In the genomic region with DNA sequence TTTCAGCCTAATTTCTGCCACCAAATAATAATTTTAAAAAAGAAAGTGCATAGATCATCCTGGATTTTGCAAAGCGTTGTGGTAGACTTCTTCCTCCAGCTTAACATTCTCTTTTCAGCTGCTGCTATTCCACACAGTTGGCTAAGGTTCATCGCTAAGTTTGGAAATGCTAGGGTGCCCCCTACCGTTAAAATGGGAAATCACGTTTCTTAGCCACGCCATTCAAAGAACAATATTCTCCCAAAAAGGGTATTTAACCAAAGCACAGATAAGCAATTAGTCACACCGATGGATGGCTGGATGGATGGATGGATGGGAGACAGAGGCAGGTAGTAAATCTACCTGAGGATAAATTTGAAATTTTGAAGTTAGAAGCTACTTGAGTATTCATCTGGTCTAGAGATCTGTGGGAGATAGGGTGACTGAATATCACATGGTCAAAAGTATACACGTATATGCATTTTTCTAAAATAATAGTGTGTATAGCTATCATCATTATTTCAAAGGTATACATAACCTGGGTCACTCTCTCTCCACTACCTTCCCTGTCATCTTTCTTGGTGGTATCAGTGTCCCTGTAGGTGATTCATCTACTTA, we compare ENCODE assay signal across 8 cellular contexts.
DNase-seq lines count a peak whose midpoint lies in the region; ATAC-seq and TF ChIP-seq lines count a peak whose summit lies in the region.

No MANE protein-coding gene starts in this region.

- H4K91ac ChIP-seq in neuronal stem cell (ENCODE audit: low read depth, low read length, poor library complexity), result no peak overlapping the region

- no peaks in the 10 kb centered on the region for H3K9me3 ChIP-seq in CD8-positive, alpha-beta T cell (ENCODE audit: low read length)
- H3K9me3 ChIP-seq in neuronal stem cell (replicated peaks in 1 of 2; ENCODE audit: control insufficient read depth in 2 of 2, insufficient read depth in 1 of 2, low read depth in 1 of 2, low read length in 2 of 2), result no peaks in the 10 kb centered on the region

- H3K36me3 Mint-ChIP-seq in CD8-positive, alpha-beta T cell, result no peaks in the 10 kb centered on the region
- H3K36me3 Mint-ChIP-seq in activated CD4-positive, alpha-beta memory T cell treated with anti-CD3 and anti-CD28 coated beads for 36 hours, result no peaks in the 10 kb centered on the region

- peaks cover 13% of the 10 kb centered on the region for H3K27me3 Mint-ChIP-seq in CD8-positive, alpha-beta T cell (ENCODE audit: low read depth)
- peaks cover 5% of the 10 kb centered on the region for H3K27me3 Mint-ChIP-seq in activated CD4-positive, alpha-beta memory T cell treated with anti-CD3 and anti-CD28 coated beads for 36 hours

- DNase-seq in CD8-positive, alpha-beta T cell, result peak in 3 of 7 experiments; percentile 22 to 50 (median 26)
- DNase-seq in NCI-H2227 (lab: John Stamatoyannopoulos, UW; ENCODE audit: unreplicated experiment) (peak; percentile 56), fibroblast of peridontal ligament (ENCODE audit: extremely low read depth) (peak; percentile 79), neuronal stem cell (ENCODE audit: low spot score) (peak; percentile 74), NCI-H1048 (lab: John Stamatoyannopoulos, UW) (no peak)
- DNase-seq in activated CD4-positive, alpha-beta memory T cell treated with anti-CD3 and anti-CD28 coated beads for 36 hours, result peak; percentile 44

- no peaks in the 10 kb centered on the region for H3K36me3 ChIP-seq in CD8-positive, alpha-beta T cell (ENCODE audit: insufficient read depth, low read length)
- H3K36me3 ChIP-seq in neuronal stem cell (replicated peaks in 1 of 2; ENCODE audit: control insufficient read depth in 2 of 2, insufficient read depth in 2 of 2, low read length in 2 of 2), result no peaks in the 10 kb centered on the region

- no peak overlapping the region for H3K4me3 Mint-ChIP-seq in CD8-positive, alpha-beta T cell
- no peak overlapping the region for H3K4me3 Mint-ChIP-seq in activated CD4-positive, alpha-beta memory T cell treated with anti-CD3 and anti-CD28 coated beads for 36 hours

- CTCF ChIA-PET in CD8-positive, alpha-beta T cell (lab: Charles Lee), result interaction anchor here (0.5 to 3.0 kb wide), 12 partner anchors 10 to 819 kb away, joined by 3 to 10 read pairs (median 4); no protein-coding TSS in a partner anchor
- CTCF ChIA-PET in activated CD4-positive, alpha-beta memory T cell treated with anti-CD3 and anti-CD28 coated beads for 36 hours (lab: Charles Lee), result interaction anchor here (0.6 to 4.1 kb wide), 23 partner anchors 9 to 1020 kb away, joined by 3 to 41 read pairs (median 3); no protein-coding TSS in a partner anchor

- no peak overlapping the region for H2BK120ac ChIP-seq in neuronal stem cell (ENCODE audit: low read depth, low read length)

- H3K27me3 ChIP-seq in CD8-positive, alpha-beta T cell (ENCODE audit: insufficient read depth, low read length), result no peaks in the 10 kb centered on the region
- no peaks in the 10 kb centered on the region for H3K27me3 ChIP-seq in neuronal stem cell (ENCODE audit: control insufficient read depth in 3 of 3, insufficient read depth in 3 of 3, low read depth in 1 of 3, low read length in 3 of 3)

- H3K23ac ChIP-seq in neuronal stem cell (ENCODE audit: low read depth, low read length, poor library complexity), result no peak overlapping the region

- H3K4me2 ChIP-seq in neuronal stem cell (ENCODE audit: insufficient read depth, low read length, poor library complexity, severe bottlenecking), result no peak overlapping the region

- H3K14ac ChIP-seq in neuronal stem cell (ENCODE audit: low read length), result no peak overlapping the region

- no peaks in the 10 kb centered on the region for H3K4me1 Mint-ChIP-seq in CD8-positive, alpha-beta T cell (ENCODE audit: low read depth)
- no peaks in the 10 kb centered on the region for H3K4me1 Mint-ChIP-seq in activated CD4-positive, alpha-beta memory T cell treated with anti-CD3 and anti-CD28 coated beads for 36 hours (ENCODE audit: low read depth)

- no peak overlapping the region for H3K27ac ChIP-seq in CD8-positive, alpha-beta T cell (ENCODE audit: low read depth, low read length)
- H3K27ac ChIP-seq in neuronal stem cell (replicated peaks; ENCODE audit: low read length), result no peak overlapping the region

- WGBS in neuronal stem cell (ENCODE audit: extremely low coverage in 2 of 2, insufficient read length in 2 of 2, insufficient replicate concordance in 1 of 2), 2 donors, result no CpG with 5 or more reads among the region's 7 CpGs

- POLR2A ChIA-PET in CD8-positive, alpha-beta T cell (lab: Charles Lee), result interaction anchor here (0.6 kb wide), 1 partner anchor 688 kb away, joined by 3 read pairs; no protein-coding TSS in a partner anchor
- POLR2A ChIA-PET in activated CD4-positive, alpha-beta memory T cell treated with anti-CD3 and anti-CD28 coated beads for 36 hours (lab: Charles Lee), result no interaction called here

- H4K8ac ChIP-seq in neuronal stem cell (ENCODE audit: low read depth, low read length), result no peak overlapping the region

- H2BK15ac ChIP-seq in neuronal stem cell (ENCODE audit: low read length), result no peak overlapping the region

- H3K9me3 Mint-ChIP-seq in CD8-positive, alpha-beta T cell, result no peaks in the 10 kb centered on the region
- H3K9me3 Mint-ChIP-seq in activated CD4-positive, alpha-beta memory T cell treated with anti-CD3 and anti-CD28 coated beads for 36 hours, result no peaks in the 10 kb centered on the region

- H2BK12ac ChIP-seq in neuronal stem cell (ENCODE audit: low read length), result no peak overlapping the region

- H3K9ac ChIP-seq in neuronal stem cell (ENCODE audit: low read depth, low read length, poor library complexity), result no peak overlapping the region

- H2AK5ac ChIP-seq in neuronal stem cell (ENCODE audit: low read depth, low read length), result no peak overlapping the region

- intact Hi-C loops in CD8-positive, alpha-beta T cell (cut with DNase I, micrococcal nuclease), result loop anchor here (2.0 to 5.0 kb wide), 3 partner anchors 802 to 820 kb away; no protein-coding TSS in a partner anchor
- intact Hi-C loops in activated CD4-positive, alpha-beta memory T cell treated with anti-CD3 and anti-CD28 coated beads for 36 hours (cut with micrococcal nuclease), result loop anchor here (2.0 to 5.0 kb wide), 2 partner anchors 518 to 820 kb away; no protein-coding TSS in a partner anchor

- no peaks in the 10 kb centered on the region for H3K4me1 ChIP-seq in CD8-positive, alpha-beta T cell (ENCODE audit: insufficient read depth, low read length)
- no peaks in the 10 kb centered on the region for H3K4me1 ChIP-seq in neuronal stem cell (ENCODE audit: control insufficient read depth in 2 of 2, insufficient read depth in 1 of 2, low read depth in 1 of 2, low read length in 2 of 2)

- no peak overlapping the region for H2BK5ac ChIP-seq in neuronal stem cell (ENCODE audit: low read length)

- no peak overlapping the region for H3K4ac ChIP-seq in neuronal stem cell (ENCODE audit: low read length)

- no peak overlapping the region for H3K27ac Mint-ChIP-seq in CD8-positive, alpha-beta T cell
- no peak overlapping the region for H3K27ac Mint-ChIP-seq in activated CD4-positive, alpha-beta memory T cell treated with anti-CD3 and anti-CD28 coated beads for 36 hours

- H3K4me3 ChIP-seq in CD8-positive, alpha-beta T cell (ENCODE audit: low read depth, low read length), result no peak overlapping the region
- no peak overlapping the region for H3K4me3 ChIP-seq in neuronal stem cell (ENCODE audit: low read length in 2 of 2)

- no peak overlapping the region for H3K18ac ChIP-seq in neuronal stem cell (ENCODE audit: low read length)

- H3K79me1 ChIP-seq in neuronal stem cell (ENCODE audit: low read depth, low read length), result no peaks in the 10 kb centered on the region

- peak; percentile 80 for TF ChIP-seq CTCF in CD8-positive, alpha-beta T cell (IDR thresholded peaks at IDR 0.05)

- ATAC-seq in CD8-positive, alpha-beta T cell, result no peak
- ATAC-seq in GM18870 (IDR thresholded peaks at IDR 0.05; ENCODE audit: unreplicated experiment) (peak; percentile 92), HG03064 (IDR thresholded peaks at IDR 0.05; ENCODE audit: low read depth, unreplicated experiment) (peak; percentile 97)

- no peak overlapping the region for H2AFZ ChIP-seq in neuronal stem cell (ENCODE audit: low read length)
